Comparison of ENCODE assay signal across 22 cellular contexts in the genomic region with DNA sequence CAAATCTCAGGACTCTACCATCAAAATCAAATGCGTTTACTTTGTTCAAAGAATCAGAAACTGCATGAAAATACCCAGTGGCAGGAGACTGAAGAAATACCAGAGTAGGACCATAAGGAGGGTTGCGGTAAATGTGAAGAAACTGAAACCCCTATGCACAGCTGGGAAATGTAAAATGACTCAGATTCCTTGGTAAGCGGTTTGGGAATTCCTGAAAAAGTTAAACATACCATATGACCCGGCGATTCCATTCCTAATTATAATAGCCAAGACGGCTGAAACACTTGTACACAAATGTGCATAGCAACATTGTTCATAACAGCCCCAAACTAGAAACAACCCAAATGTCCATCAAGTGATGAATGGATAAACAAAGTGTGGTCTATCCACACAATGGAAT.
A peak's percentile ranks its signal among the peaks of the same experiment; 100 is the strongest.
DNase-seq lines count a peak whose midpoint lies in the region; ATAC-seq and TF ChIP-seq lines count a peak whose summit lies in the region.
"Had no signal": no experiment of that assay in that cellular context is flagged by ENCODE, and none has a peak within 500 bp of the region (broad histone marks: within the 10 kb centered on the region; RNA-seq: fewer than 3 reads in every experiment).

No MANE protein-coding gene starts in this region.

- no peaks in the 10 kb centered on the region for H3K36me3 Mint-ChIP-seq in activated T-helper 17 cell treated with anti-CD3 and anti-CD28 coated beads, Interleukin-2, amount 50 U/mL, for 72 hours (ENCODE audit: low read depth)

- H3K4me3 Mint-ChIP-seq in activated T-helper 17 cell treated with anti-CD3 and anti-CD28 coated beads, Interleukin-2, amount 50 U/mL, for 72 hours = no peak overlapping the region
- H3K4me3 Mint-ChIP-seq: CD4-positive, alpha-beta T cell had no signal

- peaks cover 7% of the 10 kb centered on the region for H3K27me3 Mint-ChIP-seq in activated T-helper 17 cell treated with anti-CD3 and anti-CD28 coated beads, Interleukin-2, amount 50 U/mL, for 72 hours
- H3K27me3 Mint-ChIP-seq: CD4-positive, alpha-beta T cell had no signal

- no peaks in the 10 kb centered on the region for H3K36me3 ChIP-seq in adrenal gland (replicated peaks in 1 of 2)
- H3K36me3 ChIP-seq: BE2C, SJCRH30 had no signal

- 87 to 95% (median 91%) methylated on average over 6 of the region's 6 CpGs for WGBS in adrenal gland, 4 donors

- intact Hi-C loops in adrenal gland (cut with DNase I) = no loop called here

- TF ChIP-seq CTCF in fibroblast of pulmonary artery (IDR thresholded peaks at IDR 0.05; ENCODE audit: low read length, missing control alignments) (no peak), adrenal gland (IDR thresholded peaks at IDR 0.05) (no peak)

- no peak overlapping the region for H3K27ac Mint-ChIP-seq in activated T-helper 17 cell treated with anti-CD3 and anti-CD28 coated beads, Interleukin-2, amount 50 U/mL, for 72 hours
- H3K27ac Mint-ChIP-seq: CD4-positive, alpha-beta T cell had no signal

- H3K27ac ChIP-seq in adrenal gland = no peak overlapping the region
- H3K27ac ChIP-seq: SJCRH30 had no signal

- no peak for TF ChIP-seq POLR2A in adrenal gland (IDR thresholded peaks at IDR 0.05)

- H3K4me1 Mint-ChIP-seq in activated T-helper 17 cell treated with anti-CD3 and anti-CD28 coated beads, Interleukin-2, amount 50 U/mL, for 72 hours = no peaks in the 10 kb centered on the region

- no peaks in the 10 kb centered on the region for H3K9me3 Mint-ChIP-seq in activated T-helper 17 cell treated with anti-CD3 and anti-CD28 coated beads, Interleukin-2, amount 50 U/mL, for 72 hours
- H3K9me3 Mint-ChIP-seq: CD4-positive, alpha-beta T cell had no signal

- no peaks in the 10 kb centered on the region for H3K4me1 ChIP-seq in adrenal gland (replicated peaks in 1 of 2)
- H3K4me1 ChIP-seq: SJCRH30 had no signal

- peak; percentile 47 for ATAC-seq in activated T-helper 17 cell treated with anti-CD3 and anti-CD28 coated beads, Interleukin-2, amount 50 U/mL, for 72 hours (replicated peaks)
- ATAC-seq: HCT116, PC-3 had no signal

- no peak overlapping the region for H3K4me3 ChIP-seq in fibroblast of pulmonary artery (replicated peaks; ENCODE audit: low read depth, low read length)
- no peak overlapping the region for H3K4me3 ChIP-seq in adrenal gland
- H3K4me3 ChIP-seq: SJCRH30 had no signal

- no peaks in the 10 kb centered on the region for H3K27me3 ChIP-seq in adrenal gland
- H3K27me3 ChIP-seq: BE2C, SJCRH30 had no signal

- DNase-seq in H4 (ENCODE audit: low spot score) (peak; percentile 48), fibroblast of pulmonary artery (ENCODE audit: low read depth) (peak; percentile 24), HPDE6-E6E7 (ENCODE audit: extremely low spot score) (no peak), adrenal gland (no peak), NCI-H2227 treated with DMSO at 0.1 percent for 48 hours (lab: John Stamatoyannopoulos, UW) (no peak), SK-N-DZ (ENCODE audit: low spot score) (no peak)
- DNase-seq: ACHN; BE2C; Calu3; CD4-positive, alpha-beta T cell; DMS53; KG1; NCI-H1436; NCI-H2029; NCI-H2171 treated with DMSO at 0.1 percent for 48 hours; NCI-H510A treated with DMSO at 0.1 percent for 48 hours; NCI-H82; PC-3; SJCRH30; SW 1271 had no signal

- H3K9me3 ChIP-seq in adrenal gland (replicated peaks in 1 of 3) = no peaks in the 10 kb centered on the region
- H3K9me3 ChIP-seq: BE2C, SJCRH30 had no signal

Comparison
In these comparisons a context has a peak if more than half of its experiments do, and no peak if none do; other contexts are left out.
1. DNase-seq: peak in H4 (single experiment) and fibroblast of pulmonary artery (single experiment); none in HPDE6-E6E7 (single experiment), adrenal gland (0 of 7), NCI-H2227 treated with DMSO at 0.1 percent for 48 hours (single experiment) and SK-N-DZ (single experiment).